In the genomic region with DNA sequence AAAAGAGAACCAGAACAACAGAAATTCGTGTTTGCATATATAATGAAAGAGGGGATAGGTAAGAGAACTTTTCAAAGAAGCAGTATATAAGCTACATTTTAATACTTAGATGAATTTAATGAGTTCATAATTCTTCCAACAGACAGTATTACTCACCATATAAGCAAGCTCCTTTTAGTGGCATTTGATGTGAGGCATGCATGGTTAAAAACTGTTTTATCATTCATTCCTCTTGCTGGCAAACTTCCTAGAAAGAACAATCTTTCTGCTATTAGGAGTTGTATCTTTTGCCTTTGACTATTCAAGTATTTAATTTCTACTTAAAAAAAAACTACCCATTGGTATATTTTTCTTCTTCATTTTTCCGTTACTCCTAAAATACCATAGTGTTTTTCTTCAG, we compare ENCODE assay signal across 17 cellular contexts.
DNase-seq lines count a peak whose midpoint lies in the region; ATAC-seq and TF ChIP-seq lines count a peak whose summit lies in the region.
"Had no signal": no experiment of that assay in that cellular context is flagged by ENCODE, and none has a peak within 500 bp of the region (broad histone marks: within the 10 kb centered on the region; RNA-seq: fewer than 3 reads in every experiment).

No MANE protein-coding gene starts in this region.

- DNase-seq in ELR (ENCODE audit: low read depth) = peak; percentile 21
- DNase-seq in fibroblast of mammary gland (ENCODE audit: low read depth) = peak; percentile 41
- peak; percentile 63 for DNase-seq in stromal cell of bone marrow (ENCODE audit: low read depth)
- DNase-seq in NK-92 (lab: John Stamatoyannopoulos, UW; ENCODE audit: unreplicated experiment) = no peak
- DNase-seq in NCI-H2081 treated with DMSO at 0.1 percent for 48 hours (lab: John Stamatoyannopoulos, UW) = no peak
- DNase-seq: activated CD8-positive, alpha-beta T cell treated with anti-CD3 and anti-CD28 coated beads for 36 hours; activated naive CD8-positive, alpha-beta T cell treated with anti-CD3 and anti-CD28 coated beads for 36 hours; activated T-cell treated with anti-CD3 and anti-CD28 coated beads, Interleukin-2, amount 50 U/mL, for 72 hours; CD4-positive, alpha-beta memory T cell; DND-41; mesenchymal stem cell; NCI-H146; psoas muscle; stimulated activated naive CD4-positive, alpha-beta T cell had no signal

- no peak for ATAC-seq in HG03520 (IDR thresholded peaks at IDR 0.05; ENCODE audit: unreplicated experiment)
- ATAC-seq: activated CD8-positive, alpha-beta T cell treated with anti-CD3 and anti-CD28 coated beads for 36 hours; activated T-cell treated with anti-CD3 and anti-CD28 coated beads, Interleukin-2, amount 50 U/mL, for 72 hours; psoas muscle; WTC11 had no signal

- no peak overlapping the region for H3K4me3 ChIP-seq in fibroblast of mammary gland (ENCODE audit: control insufficient read depth, low read depth, low read length)
- H3K4me3 ChIP-seq: psoas muscle had no signal

- TF ChIP-seq CTCF in VCaP (conservative IDR thresholded peaks at IDR 0.05) = no peak
- TF ChIP-seq CTCF in fibroblast of mammary gland (conservative IDR thresholded peaks at IDR 0.05; ENCODE audit: control insufficient read depth, insufficient read depth, low read depth, low read length) = no peak

- H3K27ac ChIP-seq in VCaP = peak overlapping the region; percentile 55; the same call in 1 of the 2 replicates
- H3K27ac ChIP-seq: psoas muscle had no signal

Comparison
In these comparisons a context has a peak if more than half of its experiments do, and no peak if none do; other contexts are left out.
1. DNase-seq: peak in ELR (single experiment), fibroblast of mammary gland (single experiment) and stromal cell of bone marrow (single experiment); none in NK-92 (single experiment) and NCI-H2081 treated with DMSO at 0.1 percent for 48 hours (single experiment).